ENCODE assay signal across 11 cellular contexts in genomic region chr9:96398582-96399334, GRCh38. TPM values are rescaled to one million over a fixed set of nuclear protein-coding genes. Genes with fewer than 3 reads are reported as not detected.
DNase-seq lines count a peak whose midpoint lies in the region; ATAC-seq and TF ChIP-seq lines count a peak whose summit lies in the region.
"Had no signal": no experiment of that assay in that cellular context is flagged by ENCODE, and none has a peak within 500 bp of the region (broad histone marks: within the 10 kb centered on the region; RNA-seq: fewer than 3 reads in every experiment).

No MANE protein-coding gene starts in this region.

- H3K27me3 ChIP-seq in OCI-LY1 (ENCODE audit: insufficient read depth, low read length) (no peaks in the 10 kb centered on the region), upper lobe of right lung (no peaks in the 10 kb centered on the region), heart right ventricle (no peaks in the 10 kb centered on the region)
- H3K27me3 ChIP-seq: adrenal gland, SJSA1 had no signal

- H3K9me3 Mint-ChIP-seq in activated naive CD4-positive, alpha-beta T cell treated with anti-CD3 and anti-CD28 coated beads, Interleukin-2, amount 10 ng/mL, durations not matched to agents 7 days and 5 days, result peaks cover 13% of the 10 kb centered on the region

- no peaks in the 10 kb centered on the region for H3K27me3 Mint-ChIP-seq in activated naive CD4-positive, alpha-beta T cell treated with anti-CD3 and anti-CD28 coated beads, Interleukin-2, amount 10 ng/mL, durations not matched to agents 7 days and 5 days
- H3K27me3 Mint-ChIP-seq: IgD-negative memory B cell had no signal

- H4K20me1 ChIP-seq in OCI-LY1 (ENCODE audit: insufficient read depth, low read length), result no peaks in the 10 kb centered on the region

- H3K4me3 ChIP-seq in OCI-LY1 (ENCODE audit: low read depth, low read length, poor library complexity, severe bottlenecking), result no peak overlapping the region
- no peak overlapping the region for H3K4me3 ChIP-seq in upper lobe of right lung
- H3K4me3 ChIP-seq in heart right ventricle, result no peak overlapping the region
- H3K4me3 ChIP-seq: adrenal gland, SJSA1 had no signal

- no peak for ATAC-seq in upper lobe of right lung
- ATAC-seq in heart right ventricle, result no peak
- no peak for ATAC-seq in omental fat pad (ENCODE audit: low FRiP score)
- ATAC-seq in left cardiac atrium, result no peak

- H3K27ac Mint-ChIP-seq in activated naive CD4-positive, alpha-beta T cell treated with anti-CD3 and anti-CD28 coated beads, Interleukin-2, amount 10 ng/mL, durations not matched to agents 7 days and 5 days, result peak overlapping the region; percentile 95

- no peaks in the 10 kb centered on the region for H3F3A ChIP-seq in OCI-LY1 (ENCODE audit: insufficient read depth, low read length)

- H3K4me2 ChIP-seq in OCI-LY1 (ENCODE audit: low read length), result peak overlapping the region; percentile 9; the same call in 1 of the 2 replicates

- no peaks in the 10 kb centered on the region for H3K9me2 ChIP-seq in OCI-LY1 (ENCODE audit: low read depth, low read length)

- H3K9ac ChIP-seq in OCI-LY1 (ENCODE audit: low read length), result no peak overlapping the region

- CTCF ChIA-PET in activated naive CD4-positive, alpha-beta T cell treated with anti-CD3 and anti-CD28 coated beads, Interleukin-2, amount 10 ng/mL, durations not matched to agents 7 days and 5 days (lab: Charles Lee), result no interaction called here

- 66 to 70% methylated on average over 3 of the region's 3 CpGs for WGBS in heart right ventricle, 2 donors

- peak overlapping the region; percentile 77 for H3K27ac ChIP-seq in OCI-LY1 (ENCODE audit: low read depth, low read length, poor library complexity, severe bottlenecking)
- peak overlapping the region; percentile 42 for H3K27ac ChIP-seq in upper lobe of right lung
- H3K27ac ChIP-seq in heart right ventricle, result peak overlapping the region in 1 of 10 donors; percentile 51
- H3K27ac ChIP-seq: adrenal gland, SJSA1 had no signal

- DNase-seq in activated naive CD4-positive, alpha-beta T cell treated with anti-CD3 and anti-CD28 coated beads, Interleukin-2, amount 10 ng/mL, durations not matched to agents 7 days and 5 days, result peak; percentile 50
- no peak for DNase-seq in activated naive CD4-positive, alpha-beta T cell treated with anti-CD3 and anti-CD28 coated beads, Interleukin-2, amount 50 U/mL, for 16 hours
- DNase-seq in foreskin melanocyte (peak; percentile 66), upper lobe of right lung (no peak), heart right ventricle (no peak), omental fat pad (ENCODE audit: low spot score) (no peak), left cardiac atrium (no peak)
- DNase-seq: adrenal gland had no signal

- no peak for TF ChIP-seq CTCF in OCI-LY1 (IDR thresholded peaks at IDR 0.05; ENCODE audit: low read length)
- TF ChIP-seq CTCF in upper lobe of right lung (IDR thresholded peaks at IDR 0.05), result no peak
- TF ChIP-seq CTCF in heart right ventricle (IDR thresholded peaks at IDR 0.05), result no peak
- no peak for TF ChIP-seq CTCF in omental fat pad (IDR thresholded peaks at IDR 0.05)

- H3K9me3 ChIP-seq in OCI-LY1 (ENCODE audit: low read length), result no peaks in the 10 kb centered on the region
- H3K9me3 ChIP-seq in upper lobe of right lung, result peaks cover 7% of the 10 kb centered on the region
- peaks cover 0 to 11% (median 0%) of the 10 kb centered on the region in 11 donors for H3K9me3 ChIP-seq in heart right ventricle
- H3K9me3 ChIP-seq: adrenal gland, SJSA1 had no signal

- H3K36me3 ChIP-seq in OCI-LY1 (ENCODE audit: insufficient read depth, low read length), result peaks cover 54% of the 10 kb centered on the region
- H3K36me3 ChIP-seq in upper lobe of right lung, result no peaks in the 10 kb centered on the region
- no peaks in the 10 kb centered on the region for H3K36me3 ChIP-seq in heart right ventricle
- H3K36me3 ChIP-seq: adrenal gland had no signal

- H3K4me1 ChIP-seq in OCI-LY1 (ENCODE audit: insufficient read depth, low read length, severe bottlenecking), result peaks cover 23% of the 10 kb centered on the region
- H3K4me1 ChIP-seq in upper lobe of right lung, result no peaks in the 10 kb centered on the region
- peaks cover 0 to 8% (median 0%) of the 10 kb centered on the region in 9 donors for H3K4me1 ChIP-seq in heart right ventricle
- H3K4me1 ChIP-seq: adrenal gland, SJSA1 had no signal

- no peak overlapping the region for H2AFZ ChIP-seq in OCI-LY1 (ENCODE audit: low read length)

- intact Hi-C loops in upper lobe of right lung (cut with DNase I) (no loop called here), heart right ventricle (cut with DNase I) (no loop called here), left cardiac atrium (cut with DNase I) (no loop called here)

- peak overlapping the region; percentile 52 for H3K4me3 Mint-ChIP-seq in activated naive CD4-positive, alpha-beta T cell treated with anti-CD3 and anti-CD28 coated beads, Interleukin-2, amount 10 ng/mL, durations not matched to agents 7 days and 5 days

- peaks cover 51% of the 10 kb centered on the region for H3K79me2 ChIP-seq in OCI-LY1 (ENCODE audit: insufficient read depth, low read length)

- H3K4me1 Mint-ChIP-seq in activated naive CD4-positive, alpha-beta T cell treated with anti-CD3 and anti-CD28 coated beads, Interleukin-2, amount 10 ng/mL, durations not matched to agents 7 days and 5 days, result peaks cover 52% of the 10 kb centered on the region

- H3K36me3 Mint-ChIP-seq in activated naive CD4-positive, alpha-beta T cell treated with anti-CD3 and anti-CD28 coated beads, Interleukin-2, amount 10 ng/mL, durations not matched to agents 7 days and 5 days, result peaks cover 51% of the 10 kb centered on the region

RNA-seq across cellular contexts. Expression of gene SLC35D2, which starts 15.2 kb away (rescaled TPM):
- total RNA-seq in upper lobe of right lung (30.3 TPM), heart right ventricle (10 to 100 TPM; 10.8 to 20.8 (median 13.2) TPM), omental fat pad (10 to 100 TPM; 13.8 to 18.4 (median 15.7) TPM), left cardiac atrium (10 to 100 TPM; 14.1 to 14.2 TPM)
- polyA plus RNA-seq in heart right ventricle, result 10 to 100 TPM; 11.5 to 16.2 TPM

RNA-seq across cellular contexts. Expression of gene ZNF367, which starts 19.4 kb away (rescaled TPM):
- total RNA-seq in upper lobe of right lung (0.67 TPM), heart right ventricle (1 to 10 TPM; 2.4 to 6.4 (median 4.0) TPM), omental fat pad (1 to 10 TPM in 3 of 4 donors, under 1 TPM in 1; 0.50 to 2.7 (median 1.9) TPM), left cardiac atrium (1 to 10 TPM; 2.2 to 3.1 TPM)
- 1 to 10 TPM; 1.2 to 2.9 TPM for polyA plus RNA-seq in heart right ventricle

RNA-seq across cellular contexts. Expression of gene HABP4, which starts 51.2 kb away (rescaled TPM):
- 10.3 TPM for total RNA-seq in upper lobe of right lung
- total RNA-seq in heart right ventricle, result 10 to 100 TPM; 20.8 to 30.4 (median 25.9) TPM
- polyA plus RNA-seq in heart right ventricle, result 10 to 100 TPM; 21.2 to 25.1 TPM
- 10 to 100 TPM in 3 of 4 donors, 1 to 10 TPM in 1; 9.2 to 23.4 (median 14.2) TPM for total RNA-seq in omental fat pad
- total RNA-seq in left cardiac atrium, result 10 to 100 TPM; 19.2 to 19.5 TPM

Comparison
In these comparisons a context has a peak if more than half of its experiments do, and no peak if none do; other contexts are left out.
1. DNase-seq: peak in activated naive CD4-positive, alpha-beta T cell treated with anti-CD3 and anti-CD28 coated beads, Interleukin-2, amount 10 ng/mL, durations not matched to agents 7 days and 5 days (single experiment) and foreskin melanocyte (single experiment); none in activated naive CD4-positive, alpha-beta T cell treated with anti-CD3 and anti-CD28 coated beads, Interleukin-2, amount 50 U/mL, for 16 hours (single experiment), upper lobe of right lung (single experiment), heart right ventricle (0 of 2), omental fat pad (single experiment) and left cardiac atrium (single experiment).